In genomic region chr13:73061478-73062275, GRCh38 we compare ENCODE assay signal across 13 cellular contexts. TPM values are rescaled to one million over a fixed set of nuclear protein-coding genes. Genes with fewer than 3 reads are reported as not detected.
A peak's percentile ranks its signal among the peaks of the same experiment; 100 is the strongest.
DNase-seq lines count a peak whose midpoint lies in the region; ATAC-seq and TF ChIP-seq lines count a peak whose summit lies in the region.
"Had no signal": no experiment of that assay in that cellular context is flagged by ENCODE, and none has a peak within 500 bp of the region (broad histone marks: within the 10 kb centered on the region; RNA-seq: fewer than 3 reads in every experiment).

No MANE protein-coding gene starts in this region.

- H3K4me3 ChIP-seq in duodenal mucosa (ENCODE audit: low read depth in 1 of 2, low read length in 2 of 2) (peak overlapping the region; percentile 80 to 84), mucosa of rectum (ENCODE audit: low read length in 2 of 2) (peak overlapping the region; percentile 74 to 90), upper lobe of right lung (peak overlapping the region; percentile 73)

- TF ChIP-seq CTCF in upper lobe of right lung (IDR thresholded peaks at IDR 0.05), result no peak

- H3K36me3 ChIP-seq in duodenal mucosa (ENCODE audit: control insufficient read depth in 1 of 2, insufficient read depth in 2 of 2, low read length in 2 of 2) (peaks cover 19 to 32% of the 10 kb centered on the region in 2 donors), mucosa of rectum (ENCODE audit: control insufficient read depth in 2 of 2, insufficient read depth in 2 of 2, low read length in 2 of 2) (peaks cover 20 to 32% of the 10 kb centered on the region in 2 donors), upper lobe of right lung (peaks cover 6% of the 10 kb centered on the region)
- H3K36me3 ChIP-seq: ascending aorta had no signal

- H3K4me1 ChIP-seq in duodenal mucosa (ENCODE audit: control insufficient read depth in 1 of 2, insufficient read depth in 2 of 2, low read length in 2 of 2) (peaks cover 0 to 3% of the 10 kb centered on the region in 2 donors), mucosa of rectum (ENCODE audit: control insufficient read depth in 2 of 2, insufficient read depth in 2 of 2, low read length in 2 of 2) (peaks cover 3 to 5% of the 10 kb centered on the region in 2 donors), upper lobe of right lung (peaks cover 5% of the 10 kb centered on the region)
- H3K4me1 ChIP-seq: ascending aorta had no signal

- H3K27ac ChIP-seq in duodenal mucosa (ENCODE audit: low read depth, low read length) (peak overlapping the region; percentile 80), mucosa of rectum (ENCODE audit: low read depth in 2 of 2, low read length in 2 of 2) (peak overlapping the region; percentile 85 to 89), upper lobe of right lung (peak overlapping the region; percentile 84)

- DNase-seq in NCI-H526 (lab: John Stamatoyannopoulos, UW) (peak; percentile 49 to 50), NCI-H526 treated with DMSO at 0.1 percent for 48 hours (lab: John Stamatoyannopoulos, UW) (no peak), upper lobe of right lung (no peak), CD1c-positive myeloid dendritic cell (ENCODE audit: extremely low spot score) (no peak)
- DNase-seq: NCI-H1436 treated with DMSO at 0.1 percent for 48 hours; stimulated activated CD4-positive, alpha-beta T cell treated with anti-CD3 and anti-CD28 coated beads, Interleukin-15, amount 100 ng/mL, for 24 hours; T-helper 9 cell had no signal

- H3K9ac ChIP-seq in duodenal mucosa (ENCODE audit: low read depth in 1 of 2, low read length in 2 of 2) (peak overlapping the region; percentile 21 to 92), mucosa of rectum (ENCODE audit: low read depth in 1 of 2, low read length in 2 of 2) (peak overlapping the region; percentile 86 to 93)

- intact Hi-C loops in upper lobe of right lung (cut with DNase I), result no loop called here

- ATAC-seq in upper lobe of right lung (no peak), GM18909 (IDR thresholded peaks at IDR 0.05; ENCODE audit: poor library complexity, unreplicated experiment) (no peak), HG02678 (IDR thresholded peaks at IDR 0.05; ENCODE audit: unreplicated experiment) (no peak)
- ATAC-seq: left lobe of liver had no signal

- H3K27me3 ChIP-seq in duodenal mucosa (ENCODE audit: control insufficient read depth in 1 of 2, insufficient read depth in 2 of 2, low read length in 2 of 2) (no peaks in the 10 kb centered on the region), mucosa of rectum (ENCODE audit: control insufficient read depth in 2 of 2, insufficient read depth in 2 of 2, low read length in 2 of 2) (no peaks in the 10 kb centered on the region), upper lobe of right lung (peaks cover 14% of the 10 kb centered on the region)
- H3K27me3 ChIP-seq: ascending aorta had no signal

- H3K9me3 ChIP-seq in duodenal mucosa (ENCODE audit: control insufficient read depth in 1 of 2, low read length in 2 of 2), result no peaks in the 10 kb centered on the region
- H3K9me3 ChIP-seq in mucosa of rectum (ENCODE audit: control insufficient read depth in 2 of 2, low read length in 2 of 2), result no peaks in the 10 kb centered on the region
- no peaks in the 10 kb centered on the region for H3K9me3 ChIP-seq in upper lobe of right lung
- H3K9me3 ChIP-seq: ascending aorta had no signal

RNA-seq across cellular contexts. Expression of gene KLF5, which starts 2.9 kb away (rescaled TPM):
- 53.7 TPM for total RNA-seq in upper lobe of right lung

Comparison
In these comparisons a context has a peak if more than half of its experiments do, and no peak if none do; other contexts are left out.
1. DNase-seq: peak in NCI-H526 (2 of 2); none in NCI-H526 treated with DMSO at 0.1 percent for 48 hours (single experiment), upper lobe of right lung (single experiment) and CD1c-positive myeloid dendritic cell (single experiment).
2. Peak in every context shown above with its lines, with median percentiles within 50 percentile points of each other: H3K27ac ChIP-seq and H3K4me3 ChIP-seq.